In genomic region chr14:67526676-67527459, GRCh38 we compare ENCODE assay signal across 9 cellular contexts. TPM values are rescaled to one million over a fixed set of nuclear protein-coding genes. Genes with fewer than 3 reads are reported as not detected.
A peak's percentile ranks its signal among the peaks of the same experiment; 100 is the strongest.
DNase-seq lines count a peak whose midpoint lies in the region; ATAC-seq, FAIRE-seq and TF ChIP-seq lines count a peak whose summit lies in the region.
"Had no signal": no experiment of that assay in that cellular context is flagged by ENCODE, and none has a peak within 500 bp of the region (broad histone marks: within the 10 kb centered on the region; RNA-seq: fewer than 3 reads in every experiment).

No MANE protein-coding gene starts in this region.

- H3K9me3 Mint-ChIP-seq in activated CD8-positive, alpha-beta memory T cell treated with anti-CD3 and anti-CD28 coated beads, Interleukin-2, amount 10 ng/mL, durations not matched to agents 7 days and 5 days (ENCODE audit: low read depth), result no peaks in the 10 kb centered on the region

- no peaks in the 10 kb centered on the region for H3K9me3 ChIP-seq in breast epithelium

- ATAC-seq in activated CD8-positive, alpha-beta memory T cell treated with anti-CD3 and anti-CD28 coated beads, Interleukin-2, amount 10 ng/mL, durations not matched to agents 7 days and 5 days, result peak; percentile 90

- peak; percentile 90 for TF ChIP-seq CTCF in LNCAP (IDR thresholded peaks at IDR 0.05)
- TF ChIP-seq CTCF in breast epithelium (IDR thresholded peaks at IDR 0.05), result peak in 2 of 3 donors; percentile 56 to 62

- no peaks in the 10 kb centered on the region for H3K27me3 ChIP-seq in breast epithelium

- no peak overlapping the region for H3K4me3 ChIP-seq in breast epithelium

- peak; percentile 84 for FAIRE-seq in islet of Langerhans (lab: Jason Lieb, UNC)
- FAIRE-seq: endometrium had no signal

- no peak for TF ChIP-seq POLR2A in breast epithelium (IDR thresholded peaks at IDR 0.05)

- intact Hi-C loops in breast epithelium (cut with DNase I; ENCODE audit: low total_unique reads), result no loop called here

- no peaks in the 10 kb centered on the region for H3K4me1 ChIP-seq in breast epithelium

- H3K36me3 ChIP-seq in breast epithelium, result no peaks in the 10 kb centered on the region

- H3K27ac ChIP-seq in breast epithelium, result no peak overlapping the region

- peaks cover 73% of the 10 kb centered on the region for H3K27me3 Mint-ChIP-seq in activated CD8-positive, alpha-beta memory T cell treated with anti-CD3 and anti-CD28 coated beads, Interleukin-2, amount 10 ng/mL, durations not matched to agents 7 days and 5 days

- H3K4me3 Mint-ChIP-seq in activated CD8-positive, alpha-beta memory T cell treated with anti-CD3 and anti-CD28 coated beads, Interleukin-2, amount 10 ng/mL, durations not matched to agents 7 days and 5 days, result no peak overlapping the region

- H3K36me3 Mint-ChIP-seq in activated CD8-positive, alpha-beta memory T cell treated with anti-CD3 and anti-CD28 coated beads, Interleukin-2, amount 10 ng/mL, durations not matched to agents 7 days and 5 days, result no peaks in the 10 kb centered on the region

- peak; percentile 58 for DNase-seq in activated CD8-positive, alpha-beta memory T cell treated with anti-CD3 and anti-CD28 coated beads, Interleukin-2, amount 10 ng/mL, durations not matched to agents 7 days and 5 days
- no peak for DNase-seq in activated CD8-positive, alpha-beta memory T cell treated with anti-CD3 and anti-CD28 coated beads, Interleukin-2, amount 50 U/mL, for 48 hours
- DNase-seq in SHP77 (lab: John Stamatoyannopoulos, UW) (peak; percentile 59 to 63), breast epithelium (ENCODE audit: low spot score in 2 of 2) (no peak), NCI-H1436 treated with DMSO at 0.1 percent for 48 hours (lab: John Stamatoyannopoulos, UW) (no peak)
- DNase-seq in stimulated activated CD4-positive, alpha-beta T cell treated with anti-CD3 and anti-CD28 coated beads, Interleukin-4, amount 100 ng/mL, for 1 hour, result peak; percentile 13

- no peaks in the 10 kb centered on the region for H3K4me1 Mint-ChIP-seq in activated CD8-positive, alpha-beta memory T cell treated with anti-CD3 and anti-CD28 coated beads, Interleukin-2, amount 10 ng/mL, durations not matched to agents 7 days and 5 days

- CTCF ChIA-PET in activated CD8-positive, alpha-beta memory T cell treated with anti-CD3 and anti-CD28 coated beads, Interleukin-2, amount 10 ng/mL, durations not matched to agents 7 days and 5 days (lab: Charles Lee), result interaction anchor here (0.8 to 6.1 kb wide), 22 partner anchors 10 to 178 kb away, joined by 3 to 61 read pairs (median 6); partner anchors contain the start of gene TMEM229B

- no peak overlapping the region for H3K27ac Mint-ChIP-seq in activated CD8-positive, alpha-beta memory T cell treated with anti-CD3 and anti-CD28 coated beads, Interleukin-2, amount 10 ng/mL, durations not matched to agents 7 days and 5 days

RNA-seq across cellular contexts. Expression of gene PLEKHH1, which starts 6.2 kb away (rescaled TPM):
- under 1 TPM; 0.19 to 0.79 TPM for total RNA-seq in activated CD8-positive, alpha-beta memory T cell treated with anti-CD3 and anti-CD28 coated beads, Interleukin-2, amount 10 ng/mL, durations not matched to agents 7 days and 5 days
- total RNA-seq in breast epithelium, result 10 to 100 TPM in 2 of 3 donors, 1 to 10 TPM in 1; 2.9 to 18.9 (median 14.7) TPM

RNA-seq across cellular contexts. Expression of gene TMEM229B, which starts 38.3 kb away (rescaled TPM):
- total RNA-seq in activated CD8-positive, alpha-beta memory T cell treated with anti-CD3 and anti-CD28 coated beads, Interleukin-2, amount 10 ng/mL, durations not matched to agents 7 days and 5 days, result 1 to 10 TPM; 5.1 to 7.0 TPM
- total RNA-seq in breast epithelium, result 10 to 100 TPM in 1 of 3 donors, 1 to 10 TPM in 1, under 1 TPM in 1; 0.64 to 10.2 (median 6.0) TPM

Comparison
In these comparisons a context has a peak if more than half of its experiments do, and no peak if none do; other contexts are left out.
1. DNase-seq: peak in activated CD8-positive, alpha-beta memory T cell treated with anti-CD3 and anti-CD28 coated beads, Interleukin-2, amount 10 ng/mL, durations not matched to agents 7 days and 5 days (single experiment), SHP77 (2 of 2) and stimulated activated CD4-positive, alpha-beta T cell treated with anti-CD3 and anti-CD28 coated beads, Interleukin-4, amount 100 ng/mL, for 1 hour (single experiment); none in activated CD8-positive, alpha-beta memory T cell treated with anti-CD3 and anti-CD28 coated beads, Interleukin-2, amount 50 U/mL, for 48 hours (single experiment), breast epithelium (0 of 2) and NCI-H1436 treated with DMSO at 0.1 percent for 48 hours (single experiment).